In genomic region chr2:36569267-36569860, GRCh38 we compare ENCODE assay signal across 14 cellular contexts. TPM values are rescaled to one million over a fixed set of nuclear protein-coding genes. Genes with fewer than 3 reads are reported as not detected.
DNase-seq lines count a peak whose midpoint lies in the region; ATAC-seq and TF ChIP-seq lines count a peak whose summit lies in the region.
"Had no signal": no experiment of that assay in that cellular context is flagged by ENCODE, and none has a peak within 500 bp of the region (broad histone marks: within the 10 kb centered on the region; RNA-seq: fewer than 3 reads in every experiment).

No MANE protein-coding gene starts in this region.

- no peak overlapping the region for H2BK15ac ChIP-seq in mesenchymal stem cell (ENCODE audit: low read depth, poor library complexity, severe bottlenecking)

- H3K4me1 ChIP-seq in breast epithelium (no peaks in the 10 kb centered on the region), mesenchymal stem cell (ENCODE audit: control insufficient read depth, insufficient read depth, low read depth, low read length) (no peaks in the 10 kb centered on the region)
- H3K4me1 ChIP-seq: thyroid gland had no signal

- no peak for TF ChIP-seq CTCF in breast epithelium (IDR thresholded peaks at IDR 0.05)

- intact Hi-C loops in breast epithelium (cut with DNase I; ENCODE audit: low total_unique reads) (no loop called here), head of caudate nucleus (cut with DNase I) (no loop called here)

- H3K27me3 ChIP-seq in breast epithelium (no peaks in the 10 kb centered on the region), mesenchymal stem cell (ENCODE audit: control insufficient read depth in 1 of 2, insufficient read depth in 1 of 2, low read length in 2 of 2) (no peaks in the 10 kb centered on the region)
- H3K27me3 ChIP-seq: thyroid gland had no signal

- H3K27me3 Mint-ChIP-seq in stimulated activated naive CD8-positive, alpha-beta T cell treated with anti-CD3 and anti-CD28 coated beads, Interleukin-15, amount 100 ng/mL, for 72 hours, result no peaks in the 10 kb centered on the region
- H3K27me3 Mint-ChIP-seq: activated CD8-positive, alpha-beta memory T cell treated with anti-CD3 and anti-CD28 coated beads, Interleukin-2, amount 10 ng/mL, durations not matched to agents 7 days and 5 days; activated naive CD8-positive, alpha-beta T cell treated with anti-CD3 and anti-CD28 coated beads for 36 hours; memory B cell had no signal

- H3K9me3 Mint-ChIP-seq in stimulated activated naive CD8-positive, alpha-beta T cell treated with anti-CD3 and anti-CD28 coated beads, Interleukin-15, amount 100 ng/mL, for 72 hours, result no peaks in the 10 kb centered on the region
- H3K9me3 Mint-ChIP-seq: activated naive CD8-positive, alpha-beta T cell treated with anti-CD3 and anti-CD28 coated beads for 36 hours; memory B cell had no signal

- H2AK5ac ChIP-seq in mesenchymal stem cell (ENCODE audit: low read length, severe bottlenecking), result no peak overlapping the region

- H3K4me3 ChIP-seq in breast epithelium, result no peak overlapping the region
- H3K4me3 ChIP-seq in mesenchymal stem cell (ENCODE audit: insufficient read depth in 1 of 2, low read depth in 1 of 2, low read length in 2 of 2), result no peak overlapping the region
- H3K4me3 ChIP-seq: thyroid gland had no signal

- H3K9me3 ChIP-seq in breast epithelium (no peaks in the 10 kb centered on the region), mesenchymal stem cell (ENCODE audit: control insufficient read depth, low read length) (no peaks in the 10 kb centered on the region)
- H3K9me3 ChIP-seq: thyroid gland had no signal

- H3K18ac ChIP-seq in mesenchymal stem cell (ENCODE audit: low read depth in 1 of 2, low read length in 2 of 2), result peak overlapping the region in 1 of 2 experiments; percentile 75

- H3K14ac ChIP-seq in mesenchymal stem cell (ENCODE audit: low read length in 2 of 2), result no peak overlapping the region

- 41% methylated on average over 1 of the region's 3 CpGs for WGBS in mesenchymal stem cell

- H3K9ac ChIP-seq in mesenchymal stem cell (ENCODE audit: low read length), result peak overlapping the region; percentile 68

- peak overlapping the region; percentile 33 for H3K4me2 ChIP-seq in mesenchymal stem cell (ENCODE audit: low read length, poor library complexity, severe bottlenecking)

- H3K4me3 Mint-ChIP-seq in stimulated activated naive CD8-positive, alpha-beta T cell treated with anti-CD3 and anti-CD28 coated beads, Interleukin-15, amount 100 ng/mL, for 72 hours, result no peak overlapping the region
- H3K4me3 Mint-ChIP-seq: activated CD8-positive, alpha-beta memory T cell treated with anti-CD3 and anti-CD28 coated beads, Interleukin-2, amount 10 ng/mL, durations not matched to agents 7 days and 5 days; activated naive CD8-positive, alpha-beta T cell treated with anti-CD3 and anti-CD28 coated beads for 36 hours; memory B cell had no signal

- H2BK12ac ChIP-seq in mesenchymal stem cell (ENCODE audit: low read length in 2 of 2), result no peak overlapping the region

- H3K27ac Mint-ChIP-seq in stimulated activated naive CD8-positive, alpha-beta T cell treated with anti-CD3 and anti-CD28 coated beads, Interleukin-15, amount 100 ng/mL, for 72 hours, result no peak overlapping the region
- H3K27ac Mint-ChIP-seq: activated CD8-positive, alpha-beta memory T cell treated with anti-CD3 and anti-CD28 coated beads, Interleukin-2, amount 10 ng/mL, durations not matched to agents 7 days and 5 days; activated naive CD8-positive, alpha-beta T cell treated with anti-CD3 and anti-CD28 coated beads for 36 hours; memory B cell had no signal

- H2BK120ac ChIP-seq in mesenchymal stem cell (ENCODE audit: low read depth, low read length), result peak overlapping the region; percentile 34

- H3K27ac ChIP-seq in breast epithelium, result peak overlapping the region; percentile 11 to 27
- H3K27ac ChIP-seq in mesenchymal stem cell (ENCODE audit: low read length, poor library complexity, severe bottlenecking), result peak overlapping the region; percentile 79
- H3K27ac ChIP-seq: thyroid gland had no signal

- H3K23ac ChIP-seq in mesenchymal stem cell (ENCODE audit: low read length in 2 of 2), result no peak overlapping the region

- no peak overlapping the region for H3K4ac ChIP-seq in mesenchymal stem cell (ENCODE audit: low read depth in 1 of 2, low read length in 2 of 2)

- H2BK5ac ChIP-seq in mesenchymal stem cell (ENCODE audit: low read depth, low read length, poor library complexity, severe bottlenecking), result no peak overlapping the region

- TF ChIP-seq POLR2A in breast epithelium (IDR thresholded peaks at IDR 0.05), result no peak

- H3K4me1 Mint-ChIP-seq in stimulated activated naive CD8-positive, alpha-beta T cell treated with anti-CD3 and anti-CD28 coated beads, Interleukin-15, amount 100 ng/mL, for 72 hours, result no peaks in the 10 kb centered on the region
- H3K4me1 Mint-ChIP-seq: activated CD8-positive, alpha-beta memory T cell treated with anti-CD3 and anti-CD28 coated beads, Interleukin-2, amount 10 ng/mL, durations not matched to agents 7 days and 5 days; memory B cell had no signal

- H3K36me3 ChIP-seq in breast epithelium (no peaks in the 10 kb centered on the region), mesenchymal stem cell (ENCODE audit: control insufficient read depth in 1 of 2, insufficient read depth in 2 of 2, low read depth in 1 of 2, low read length in 2 of 2) (peaks cover 9 to 46% of the 10 kb centered on the region in 2 experiments)
- H3K36me3 ChIP-seq: thyroid gland had no signal

- H4K8ac ChIP-seq in mesenchymal stem cell (ENCODE audit: low read length), result no peak overlapping the region

- no peak overlapping the region for H2AFZ ChIP-seq in mesenchymal stem cell (ENCODE audit: low read depth, low read length)

- no peak for ATAC-seq in stimulated activated naive CD8-positive, alpha-beta T cell treated with anti-CD3 and anti-CD28 coated beads, Interleukin-15, amount 100 ng/mL, for 72 hours
- no peak for ATAC-seq in GM19463 (IDR thresholded peaks at IDR 0.05; ENCODE audit: unreplicated experiment)
- ATAC-seq: activated CD8-positive, alpha-beta memory T cell treated with anti-CD3 and anti-CD28 coated beads, Interleukin-2, amount 10 ng/mL, durations not matched to agents 7 days and 5 days had no signal

- no peak overlapping the region for H4K91ac ChIP-seq in mesenchymal stem cell (ENCODE audit: low read length)

- peaks cover 30% of the 10 kb centered on the region for H3K79me1 ChIP-seq in mesenchymal stem cell (replicated peaks; ENCODE audit: low read length, poor library complexity, severe bottlenecking)

- peak; percentile 63 for DNase-seq in A172 (ENCODE audit: low spot score)
- DNase-seq in LoVo (ENCODE audit: low spot score), result peak; percentile 22
- DNase-seq in breast epithelium (ENCODE audit: low spot score in 2 of 2), result no peak
- peak; percentile 46 for DNase-seq in mesenchymal stem cell
- DNase-seq in stimulated activated naive CD8-positive, alpha-beta T cell treated with anti-CD3 and anti-CD28 coated beads, Interleukin-15, amount 100 ng/mL, for 72 hours, result no peak
- DNase-seq in kidney tubule cell (ENCODE audit: low spot score), result no peak
- no peak for DNase-seq in head of caudate nucleus
- DNase-seq: activated CD8-positive, alpha-beta memory T cell treated with anti-CD3 and anti-CD28 coated beads, Interleukin-2, amount 10 ng/mL, durations not matched to agents 7 days and 5 days; activated naive CD8-positive, alpha-beta T cell treated with anti-CD3 and anti-CD28 coated beads for 36 hours; NCI-H2171; OCI-M1; thyroid gland had no signal

RNA-seq across cellular contexts. Expression of gene FEZ2, which starts 28.6 kb away (rescaled TPM):
- total RNA-seq in A172 (2014; rRNA removed; shearing (Covaris generic)), result 190 and 290 TPM in 2 replicates
- 10 to 100 TPM; 48.5 to 63.8 (median 49.0) TPM for total RNA-seq in breast epithelium
- 84.1 TPM for polyA plus RNA-seq in mesenchymal stem cell (2013, experiment 1 of 2)
- polyA plus RNA-seq in mesenchymal stem cell (2013, experiment 2 of 2), result 88.8 TPM

Comparison
In these comparisons a context has a peak if more than half of its experiments do, and no peak if none do; other contexts are left out.
1. DNase-seq: peak in A172 (single experiment), LoVo (single experiment) and mesenchymal stem cell (single experiment); none in breast epithelium (0 of 2), stimulated activated naive CD8-positive, alpha-beta T cell treated with anti-CD3 and anti-CD28 coated beads, Interleukin-15, amount 100 ng/mL, for 72 hours (0 of 2), kidney tubule cell (single experiment) and head of caudate nucleus (0 of 42).